In genomic region chr9:137410891-137411249, GRCh38 we compare ENCODE assay signal across 1 cellular context.
TF ChIP-seq lines count a peak whose summit lies in the region.

No MANE protein-coding gene starts in this region.

TF ChIP-seq in WTC11, 78 proteins besides CTCF, POLR2A, EP300 and RAD21 (continued from another document):
- no peak for TF ChIP-seq CDX4 (CRISPR knock-in tag; IDR thresholded peaks at IDR 0.05; ENCODE audit: borderline replicate concordance)
- no peak for TF ChIP-seq FOXP4 (CRISPR knock-in tag; IDR thresholded peaks at IDR 0.05)
- TF ChIP-seq ZNF425 (CRISPR knock-in tag; conservative IDR thresholded peaks at IDR 0.05) = no peak
- no peak for TF ChIP-seq ZNF138 (CRISPR knock-in tag; conservative IDR thresholded peaks at IDR 0.05)
- no peak for TF ChIP-seq ATF1 (CRISPR knock-in tag; IDR thresholded peaks at IDR 0.05)
- no peak for TF ChIP-seq ESRRA (CRISPR knock-in tag; IDR thresholded peaks at IDR 0.05; ENCODE audit: borderline replicate concordance)
- TF ChIP-seq MLX (CRISPR knock-in tag; IDR thresholded peaks at IDR 0.05) = no peak
- no peak for TF ChIP-seq ZNF121 (CRISPR knock-in tag; IDR thresholded peaks at IDR 0.05)
- TF ChIP-seq ERG (CRISPR knock-in tag; IDR thresholded peaks at IDR 0.05) = no peak
- no peak for TF ChIP-seq SP1 (CRISPR knock-in tag; conservative IDR thresholded peaks at IDR 0.05)
- TF ChIP-seq AFF4 (CRISPR knock-in tag; IDR thresholded peaks at IDR 0.05; ENCODE audit: borderline replicate concordance) = no peak
